ENCODE assay signal across 10 cellular contexts in genomic region chr5:172906436-172906835, GRCh38. TPM values are rescaled to one million over a fixed set of nuclear protein-coding genes. Genes with fewer than 3 reads are reported as not detected.
DNase-seq lines count a peak whose midpoint lies in the region; ATAC-seq and TF ChIP-seq lines count a peak whose summit lies in the region.
"Had no signal": no experiment of that assay in that cellular context is flagged by ENCODE, and none has a peak within 500 bp of the region (broad histone marks: within the 10 kb centered on the region; RNA-seq: fewer than 3 reads in every experiment).

No MANE protein-coding gene starts in this region.

- H3K4me1 Mint-ChIP-seq in activated B cell treated with CpG ODN at 0.5 μM for 24 hours (peaks cover 18% of the 10 kb centered on the region), nephron (peaks cover 70% of the 10 kb centered on the region)
- no peaks in the 10 kb centered on the region for H3K4me1 Mint-ChIP-seq in activated naive CD4-positive, alpha-beta T cell treated with anti-CD3 and anti-CD28 coated beads for 36 hours (ENCODE audit: low read depth)

- no peaks in the 10 kb centered on the region for H3K9me3 Mint-ChIP-seq in activated B cell treated with CpG ODN at 0.5 μM for 24 hours
- no peaks in the 10 kb centered on the region for H3K9me3 Mint-ChIP-seq in nephron
- no peaks in the 10 kb centered on the region for H3K9me3 Mint-ChIP-seq in activated naive CD4-positive, alpha-beta T cell treated with anti-CD3 and anti-CD28 coated beads for 36 hours

- intact Hi-C loops in activated B cell treated with CpG ODN at 0.5 μM for 24 hours (cut with micrococcal nuclease): no loop called here
- intact Hi-C loops in activated naive CD4-positive, alpha-beta T cell treated with anti-CD3 and anti-CD28 coated beads for 36 hours (cut with micrococcal nuclease): no loop called here

- TF ChIP-seq CTCF in activated B cell treated with CpG ODN at 0.5 μM for 24 hours (IDR thresholded peaks at IDR 0.05) (no peak), nephron (IDR thresholded peaks at IDR 0.05; ENCODE audit: unreplicated experiment in 3 of 3) (no peak)

- POLR2A ChIA-PET in activated B cell treated with CpG ODN at 0.5 μM for 24 hours (lab: Charles Lee): interaction anchor here (0.7 kb wide), 1 partner anchor 18 kb away, joined by 3 read pairs; no protein-coding TSS in a partner anchor

- H3K4me3 Mint-ChIP-seq in activated B cell treated with CpG ODN at 0.5 μM for 24 hours: no peak overlapping the region
- no peak overlapping the region for H3K4me3 Mint-ChIP-seq in nephron
- no peak overlapping the region for H3K4me3 Mint-ChIP-seq in activated naive CD4-positive, alpha-beta T cell treated with anti-CD3 and anti-CD28 coated beads for 36 hours

- H3K36me3 Mint-ChIP-seq in activated B cell treated with CpG ODN at 0.5 μM for 24 hours (ENCODE audit: low read depth): peaks cover 43% of the 10 kb centered on the region
- H3K36me3 Mint-ChIP-seq in nephron (ENCODE audit: low read depth): peaks cover 18% of the 10 kb centered on the region
- peaks cover 7% of the 10 kb centered on the region for H3K36me3 Mint-ChIP-seq in activated naive CD4-positive, alpha-beta T cell treated with anti-CD3 and anti-CD28 coated beads for 36 hours (ENCODE audit: low read depth)

- DNase-seq in EH (ENCODE audit: low read depth) (peak; percentile 88), activated B cell treated with CpG ODN at 0.5 μM for 24 hours (no peak), AG20443 (ENCODE audit: low spot score) (no peak)
- no peak for DNase-seq in activated naive CD4-positive, alpha-beta T cell treated with anti-CD3 and anti-CD28 coated beads for 36 hours
- DNase-seq in NK-92 treated with Interleukin-12 subunit alpha and Interleukin-12 subunit beta, amount 100 ng/mL, for 24 hours (lab: John Stamatoyannopoulos, UW): no peak
- DNase-seq: activated CD4-positive, alpha-beta T cell treated with anti-CD3 and anti-CD28 coated beads for 1 hour; erythroblast had no signal

- CTCF ChIA-PET in activated B cell treated with CpG ODN at 0.5 μM for 24 hours (lab: Charles Lee): interaction anchor here (1.1 to 1.9 kb wide), 3 partner anchors 26 to 199 kb away, joined by 3 to 5 read pairs (median 5); no protein-coding TSS in a partner anchor
- CTCF ChIA-PET in activated naive CD4-positive, alpha-beta T cell treated with anti-CD3 and anti-CD28 coated beads for 36 hours (lab: Charles Lee): interaction anchor here (1.3 to 2.0 kb wide), 2 partner anchors 190 to 193 kb away, joined by 7 to 12 read pairs; no protein-coding TSS in a partner anchor

- peak overlapping the region; percentile 35 for H3K27ac Mint-ChIP-seq in activated B cell treated with CpG ODN at 0.5 μM for 24 hours
- H3K27ac Mint-ChIP-seq in nephron: peak overlapping the region; percentile 70 to 88 (median 83)
- no peak overlapping the region for H3K27ac Mint-ChIP-seq in activated naive CD4-positive, alpha-beta T cell treated with anti-CD3 and anti-CD28 coated beads for 36 hours

- ATAC-seq in GM21723 (IDR thresholded peaks at IDR 0.05; ENCODE audit: unreplicated experiment): peak; percentile 71
- ATAC-seq in activated B cell treated with CpG ODN at 0.5 μM for 24 hours (ENCODE audit: low read depth): no peak
- ATAC-seq in HG03196 (IDR thresholded peaks at IDR 0.05; ENCODE audit: unreplicated experiment): no peak

- H3K27me3 Mint-ChIP-seq in activated B cell treated with CpG ODN at 0.5 μM for 24 hours: no peaks in the 10 kb centered on the region
- no peaks in the 10 kb centered on the region for H3K27me3 Mint-ChIP-seq in nephron (ENCODE audit: low read depth)
- H3K27me3 Mint-ChIP-seq in activated naive CD4-positive, alpha-beta T cell treated with anti-CD3 and anti-CD28 coated beads for 36 hours (ENCODE audit: low read depth): no peaks in the 10 kb centered on the region

RNA-seq across cellular contexts. Expression of gene RPL26L1, which starts 52.8 kb away (rescaled TPM):
- total RNA-seq in activated B cell treated with CpG ODN at 0.5 μM for 24 hours: 28.3 and 30.1 TPM in 2 replicates
- 10 to 100 TPM; 75.4 to 82.7 TPM for total RNA-seq in activated naive CD4-positive, alpha-beta T cell treated with anti-CD3 and anti-CD28 coated beads for 36 hours
